Comparison of ENCODE assay signal across 16 cellular contexts in genomic region chr19:46622118-46622446, GRCh38. TPM values are rescaled to one million over a fixed set of nuclear protein-coding genes. Genes with fewer than 3 reads are reported as not detected.
DNase-seq lines count a peak whose midpoint lies in the region; ATAC-seq and TF ChIP-seq lines count a peak whose summit lies in the region.
"Had no signal": no experiment of that assay in that cellular context is flagged by ENCODE, and none has a peak within 500 bp of the region (broad histone marks: within the 10 kb centered on the region; RNA-seq: fewer than 3 reads in every experiment).

No MANE protein-coding gene starts in this region.

- H3F3A ChIP-seq in SK-N-SH (replicated peaks; ENCODE audit: insufficient read depth) = peaks cover 14% of the 10 kb centered on the region

- ATAC-seq in SK-N-SH treated with all-trans-retinoic acid at 6 μM for 48 hours = no peak
- no peak for ATAC-seq in CD8-positive, alpha-beta T cell
- ATAC-seq in HG03442 (IDR thresholded peaks at IDR 0.05; ENCODE audit: unreplicated experiment) = no peak

- H3K9ac ChIP-seq in SK-N-SH = no peak overlapping the region

- H3K9me3 Mint-ChIP-seq in CD8-positive, alpha-beta T cell = no peaks in the 10 kb centered on the region
- no peaks in the 10 kb centered on the region for H3K9me3 Mint-ChIP-seq in nephron

- H3K9me2 ChIP-seq in SK-N-SH = no peaks in the 10 kb centered on the region

- POLR2A ChIA-PET in SK-N-SH (lab: Yijun Ruan, JAX) = interaction anchor here (0.7 to 3.7 kb wide), 3 partner anchors 11 to 37 kb away, joined by 3 to 100 read pairs (median 3); partner anchors contain the start of gene GNG8
- POLR2A ChIA-PET in CD8-positive, alpha-beta T cell (lab: Charles Lee) = interaction anchor here (0.8 kb wide), 1 partner anchor 11 kb away, joined by 3 read pairs; no protein-coding TSS in a partner anchor

- H3K4me1 Mint-ChIP-seq in CD8-positive, alpha-beta T cell (ENCODE audit: low read depth) = peaks cover 47% of the 10 kb centered on the region
- H3K4me1 Mint-ChIP-seq in nephron = peaks cover 46% of the 10 kb centered on the region

- no peaks in the 10 kb centered on the region for H3K27me3 ChIP-seq in SK-N-SH (ENCODE audit: insufficient read depth)
- H3K27me3 ChIP-seq in CD8-positive, alpha-beta T cell (ENCODE audit: insufficient read depth, low read length) = no peaks in the 10 kb centered on the region
- H3K27me3 ChIP-seq in ascending aorta = no peaks in the 10 kb centered on the region
- H3K27me3 ChIP-seq: tibial nerve had no signal

- no peak overlapping the region for H2AFZ ChIP-seq in SK-N-SH (ENCODE audit: low read depth)

- H3K36me3 Mint-ChIP-seq in CD8-positive, alpha-beta T cell = no peaks in the 10 kb centered on the region
- no peaks in the 10 kb centered on the region for H3K36me3 Mint-ChIP-seq in nephron (ENCODE audit: low read depth)

- no peak for TF ChIP-seq RAD21 in SK-N-SH (IDR thresholded peaks at IDR 0.05; ENCODE audit: low read length)

- CTCF ChIA-PET in SK-N-SH (lab: Yijun Ruan, JAX) = interaction anchor here (0.6 to 23.7 kb wide), 6 partner anchors 11 to 92 kb away, joined by 3 to 471 read pairs (median 6); partner anchors contain the start of genes CALM3 and DACT3
- CTCF ChIA-PET in CD8-positive, alpha-beta T cell (lab: Charles Lee) = interaction anchor here (1.2 to 2.6 kb wide), 5 partner anchors 8 to 43 kb away, joined by 4 to 9 read pairs (median 6); partner anchors contain the start of genes DACT3 and GNG8

- TF ChIP-seq EP300 in SK-N-SH (IDR thresholded peaks at IDR 0.05; ENCODE audit: borderline replicate concordance in 1 of 2, low read depth in 1 of 2, low read length in 1 of 2) = no peak

- H3K4me3 ChIP-seq in SK-N-SH (ENCODE audit: low read depth in 2 of 2, low read length in 1 of 2) (peak overlapping the region in 1 of 2 experiments; percentile 52; a peak in 2 of 4 replicates), ascending aorta (peak overlapping the region; percentile 47 to 77)
- H3K4me3 ChIP-seq in CD8-positive, alpha-beta T cell (ENCODE audit: low read depth, low read length) = no peak overlapping the region
- H3K4me3 ChIP-seq: tibial nerve had no signal

- TF ChIP-seq CTCF in SK-N-SH (IDR thresholded peaks at IDR 0.05) (no peak), ascending aorta (IDR thresholded peaks at IDR 0.05) (no peak), nephron (IDR thresholded peaks at IDR 0.05; ENCODE audit: unreplicated experiment in 3 of 3) (no peak)
- TF ChIP-seq CTCF in CD8-positive, alpha-beta T cell (IDR thresholded peaks at IDR 0.05) = no peak

- intact Hi-C loops in CD8-positive, alpha-beta T cell (cut with DNase I, micrococcal nuclease) = no loop called here
- intact Hi-C loops in ascending aorta (cut with DNase I) = loop anchor here (10.0 kb wide), 1 partner anchor 623 kb away; no protein-coding TSS in a partner anchor

- H3K27ac Mint-ChIP-seq in CD8-positive, alpha-beta T cell = peak overlapping the region; percentile 49
- H3K27ac Mint-ChIP-seq in nephron = peak overlapping the region in 2 of 3 experiments; percentile 72 to 87

- H3K36me3 ChIP-seq in SK-N-SH (replicated peaks in 1 of 2; ENCODE audit: control insufficient read depth in 1 of 2, insufficient read depth in 2 of 2, low read length in 1 of 2) = no peaks in the 10 kb centered on the region
- no peaks in the 10 kb centered on the region for H3K36me3 ChIP-seq in CD8-positive, alpha-beta T cell (ENCODE audit: insufficient read depth, low read length)
- H3K36me3 ChIP-seq in ascending aorta = peaks cover 0 to 8% of the 10 kb centered on the region in 2 donors
- H3K36me3 ChIP-seq: tibial nerve had no signal

- H3K79me2 ChIP-seq in SK-N-SH (ENCODE audit: insufficient read depth) = no peaks in the 10 kb centered on the region

- no peak overlapping the region for H3K4me2 ChIP-seq in SK-N-SH

- DNase-seq in SK-N-SH = peak; percentile 57
- no peak for DNase-seq in CD8-positive, alpha-beta T cell
- no peak for DNase-seq in ascending aorta (ENCODE audit: low spot score in 2 of 2)
- DNase-seq in DMS 273 (lab: John Stamatoyannopoulos, UW; ENCODE audit: unreplicated experiment) = no peak
- DNase-seq in cerebellum (ENCODE audit: low spot score) = no peak
- DNase-seq: 8988T; effector CD8-positive, alpha-beta T cell; NCI-H1105; small intestine had no signal

- peak overlapping the region in 1 of 2 experiments; percentile 97; a peak in 2 of 4 replicates for H3K27ac ChIP-seq in SK-N-SH (ENCODE audit: low read depth in 2 of 2, low read length in 1 of 2)
- no peak overlapping the region for H3K27ac ChIP-seq in CD8-positive, alpha-beta T cell (ENCODE audit: low read depth, low read length)
- peak overlapping the region; percentile 97 to 98 for H3K27ac ChIP-seq in ascending aorta

- no peaks in the 10 kb centered on the region for H3K27me3 Mint-ChIP-seq in CD8-positive, alpha-beta T cell (ENCODE audit: low read depth)
- H3K27me3 Mint-ChIP-seq in nephron (ENCODE audit: low read depth) = no peaks in the 10 kb centered on the region

- WGBS in SK-N-SH (ENCODE audit: low lambda C conversion rate) = 63% methylated on average over 7 of the region's 7 CpGs

- no peaks in the 10 kb centered on the region for H4K20me1 ChIP-seq in SK-N-SH (ENCODE audit: insufficient read depth)

- H3K4me1 ChIP-seq in SK-N-SH (ENCODE audit: control insufficient read depth in 1 of 2, insufficient read depth in 2 of 2, low read depth in 1 of 2, low read length in 1 of 2) (peaks cover 16 to 71% of the 10 kb centered on the region in 2 experiments), ascending aorta (peaks cover 32 to 50% of the 10 kb centered on the region in 2 donors)
- H3K4me1 ChIP-seq in CD8-positive, alpha-beta T cell (ENCODE audit: insufficient read depth, low read length) = peaks cover 67% of the 10 kb centered on the region

- H3K4me3 Mint-ChIP-seq in CD8-positive, alpha-beta T cell = no peak overlapping the region
- H3K4me3 Mint-ChIP-seq in nephron = peak overlapping the region in 2 of 3 experiments; percentile 38 to 61

- H3K9me3 ChIP-seq in SK-N-SH = no peaks in the 10 kb centered on the region
- no peaks in the 10 kb centered on the region for H3K9me3 ChIP-seq in CD8-positive, alpha-beta T cell (ENCODE audit: low read length)
- no peaks in the 10 kb centered on the region for H3K9me3 ChIP-seq in ascending aorta
- H3K9me3 ChIP-seq: tibial nerve had no signal

TF ChIP-seq in SK-N-SH, 30 proteins besides CTCF, POLR2A, EP300 and RAD21:
- TF ChIP-seq RCOR1 (IDR thresholded peaks at IDR 0.05; ENCODE audit: low read length) = no peak
- TF ChIP-seq FOSL2 (IDR thresholded peaks at IDR 0.05; ENCODE audit: borderline replicate concordance, low read depth) = no peak
TF ChIP-seq in SK-N-SH: peak in this region for 0.

TF ChIP-seq in SK-N-SH treated with all-trans-retinoic acid at 6 μM for 48 hours, 23 proteins besides CTCF, POLR2A, EP300 and RAD21 (continues in another document):
- TF ChIP-seq PPARA (CRISPR knock-in tag; IDR thresholded peaks at IDR 0.05; ENCODE audit: borderline replicate concordance) (no peak), ZNF8 (CRISPR knock-in tag; IDR thresholded peaks at IDR 0.05) (no peak), CSRNP3 (CRISPR knock-in tag; IDR thresholded peaks at IDR 0.05) (no peak), OSR1 (CRISPR knock-in tag; IDR thresholded peaks at IDR 0.05) (no peak), GLIS3 (CRISPR knock-in tag; IDR thresholded peaks at IDR 0.05) (no peak), CREB5 (CRISPR knock-in tag; IDR thresholded peaks at IDR 0.05; ENCODE audit: low read depth) (no peak), ZNF565 (CRISPR knock-in tag; conservative IDR thresholded peaks at IDR 0.05; ENCODE audit: low read depth) (no peak), BACH2 (CRISPR knock-in tag; IDR thresholded peaks at IDR 0.05; ENCODE audit: borderline replicate concordance) (no peak)

RNA-seq across cellular contexts. Expression of gene PTGIR, which starts 2.8 kb away (rescaled TPM):
- 2.5 and 3.3 TPM in 2 replicates for polyA plus RNA-seq in SK-N-SH (2012; rRNA removed)
- 1.0 and 1.6 TPM in 2 replicates for polyA plus RNA-seq in SK-N-SH (2012; cell fraction: cytosol; rRNA removed)
- 9.5 and 11.9 TPM in 2 replicates for polyA plus RNA-seq in SK-N-SH (2012; cell fraction: nucleus; rRNA removed)
- under 1 TPM in 1 of 2 experiments, not detected in 1; 0.25 TPM for total RNA-seq in CD8-positive, alpha-beta T cell
- total RNA-seq in ascending aorta (120 TPM), cerebellum (not detected)
- total RNA-seq: NCI-H460 had no signal
- polyA plus RNA-seq: neural cell had no signal

RNA-seq across cellular contexts. Expression of gene GNG8, which starts 13.9 kb away (rescaled TPM):
- not detected in 2 replicates for polyA plus RNA-seq in SK-N-SH (2012; rRNA removed)
- not detected in 2 replicates for polyA plus RNA-seq in SK-N-SH (2012; cell fraction: cytosol; rRNA removed)
- not detected in 2 replicates for polyA plus RNA-seq in SK-N-SH (2012; cell fraction: nucleus; rRNA removed)
- total RNA-seq in CD8-positive, alpha-beta T cell = not detected
- total RNA-seq in ascending aorta (not detected), cerebellum (not detected)
- total RNA-seq: glomerular endothelial cell, NCI-H460, tibial nerve had no signal
- polyA plus RNA-seq: neural cell, small intestine had no signal

RNA-seq across cellular contexts. Expression of gene CALM3, which starts 21.0 kb away (rescaled TPM):
- polyA plus RNA-seq in SK-N-SH (2012; rRNA removed) = 445 and 495 TPM in 2 replicates
- 552 and 634 TPM in 2 replicates for polyA plus RNA-seq in SK-N-SH (2012; cell fraction: cytosol; rRNA removed)
- polyA plus RNA-seq in SK-N-SH (2012; cell fraction: nucleus; rRNA removed) = 207 and 230 TPM in 2 replicates
- total RNA-seq in CD8-positive, alpha-beta T cell = 100 to 1,000 TPM; 139 to 150 TPM
- total RNA-seq in ascending aorta = 159 TPM
- total RNA-seq in cerebellum = 193 TPM

RNA-seq across cellular contexts. Expression of gene DACT3, which starts 38.9 kb away (rescaled TPM):
- 9.5 and 10.6 TPM in 2 replicates for polyA plus RNA-seq in SK-N-SH (2012; rRNA removed)
- 6.9 and 8.6 TPM in 2 replicates for polyA plus RNA-seq in SK-N-SH (2012; cell fraction: cytosol; rRNA removed)
- 7.0 and 8.3 TPM in 2 replicates for polyA plus RNA-seq in SK-N-SH (2012; cell fraction: nucleus; rRNA removed)
- not detected for total RNA-seq in CD8-positive, alpha-beta T cell
- total RNA-seq in ascending aorta = 104 TPM
- 6.6 TPM for total RNA-seq in cerebellum
- total RNA-seq: NCI-H460 had no signal

Comparison
In these comparisons a context has a peak if more than half of its experiments do, and no peak if none do; other contexts are left out.
1. RNA of gene PTGIR, which starts 2.8 kb away (total RNA-seq): 120 TPM in ascending aorta (single experiment); 0.25 TPM in CD8-positive, alpha-beta T cell and not detected in cerebellum (single experiment); every median in the first group is over 10 times any median in the second.